ENCODE assay signal across 7 cellular contexts in the genomic region with DNA sequence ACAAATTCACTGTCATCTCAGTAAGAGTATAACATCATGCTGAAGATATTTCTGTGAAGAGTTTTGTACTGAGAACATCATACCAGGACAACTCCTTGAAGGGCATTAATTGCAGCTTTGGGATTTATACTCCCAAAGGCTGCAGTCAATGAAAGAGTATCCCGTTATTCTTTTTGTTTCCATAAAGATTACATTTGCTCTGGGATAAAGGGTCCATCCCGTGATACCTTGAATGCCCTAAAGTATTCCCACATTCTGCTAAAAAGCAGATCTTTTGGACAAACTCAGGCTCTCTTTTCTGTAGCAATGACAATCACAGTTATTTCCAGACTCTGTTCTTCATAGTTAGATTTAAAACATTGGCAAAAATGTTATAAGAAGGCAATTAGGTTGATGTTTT. TPM values are rescaled to one million over a fixed set of nuclear protein-coding genes. Genes with fewer than 3 reads are reported as not detected.
"Had no signal": no experiment of that assay in that cellular context is flagged by ENCODE, and none has a peak within 500 bp of the region (broad histone marks: within the 10 kb centered on the region; RNA-seq: fewer than 3 reads in every experiment).

A gene (plus strand): TSS at position 301 of the 400 bp plus-strand sequence. CDS start 2,729 bp downstream, outside the sequence.

RNA-seq across cellular contexts. Expression of the gene that starts here (rescaled TPM):
- total RNA-seq: GM23248, GM23338, H1, H4, H7, H9, HFFc6 had no signal
- polyA plus RNA-seq: GM23248, GM23338, H1 had no signal
